ENCODE assay signal across 8 cellular contexts in the genomic region with DNA sequence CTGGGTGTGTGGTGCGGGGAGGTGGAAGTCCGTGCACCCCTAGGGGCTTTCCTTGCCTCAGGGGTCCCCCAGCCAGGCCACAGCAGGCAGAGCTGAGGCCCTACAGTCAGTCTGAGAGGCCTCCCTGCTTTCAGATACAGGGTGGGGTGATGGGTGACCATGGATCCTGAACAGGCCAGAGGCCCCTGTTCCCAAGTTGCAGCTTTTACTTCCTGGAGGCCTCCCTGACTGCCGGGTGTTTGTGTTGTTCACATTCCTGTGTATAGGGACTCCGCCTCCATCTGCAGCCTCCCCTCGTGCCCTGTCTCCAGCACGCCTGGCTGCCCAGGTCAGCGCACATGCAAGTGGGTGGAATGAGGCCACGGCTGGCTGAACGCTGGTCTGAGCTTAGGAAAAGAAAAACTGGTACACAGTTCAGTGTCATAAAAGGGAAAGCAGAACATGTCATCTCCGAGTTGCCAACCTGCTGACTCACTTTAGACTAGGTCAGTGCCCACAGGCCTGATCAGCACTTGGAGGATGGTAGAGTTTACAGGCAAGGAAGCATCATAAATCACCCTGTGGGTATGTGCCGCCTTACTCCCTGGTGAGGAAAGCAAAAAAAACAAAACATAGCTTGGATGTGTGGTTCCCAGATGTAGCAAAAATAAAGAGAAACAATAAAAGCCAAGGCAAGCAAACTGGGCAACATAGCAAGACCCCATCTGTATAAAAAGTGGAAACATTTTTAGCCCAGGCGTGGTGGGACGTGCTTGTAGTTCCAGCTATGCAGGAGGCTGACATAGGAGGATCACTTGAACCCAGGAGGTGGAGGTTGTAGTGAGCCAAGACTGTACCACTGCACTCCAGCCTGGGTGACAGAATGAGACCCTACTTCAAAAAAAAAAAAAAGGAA. TPM values are rescaled to one million over a fixed set of nuclear protein-coding genes. Genes with fewer than 3 reads are reported as not detected.
A peak's percentile ranks its signal among the peaks of the same experiment; 100 is the strongest.
DNase-seq lines count a peak whose midpoint lies in the region; ATAC-seq and TF ChIP-seq lines count a peak whose summit lies in the region.
"Had no signal": no experiment of that assay in that cellular context is flagged by ENCODE, and none has a peak within 500 bp of the region (broad histone marks: within the 10 kb centered on the region; RNA-seq: fewer than 3 reads in every experiment).

No MANE protein-coding gene starts in this region.

- H3K79me2 ChIP-seq in PC-3 (ENCODE audit: low read length): no peaks in the 10 kb centered on the region

- ATAC-seq in GM21825 (IDR thresholded peaks at IDR 0.05; ENCODE audit: unreplicated experiment) (peak; percentile 16), PC-3 (peak; percentile 93), heart left ventricle (peak; percentile 30 to 65 (median 60)), HG02870 (IDR thresholded peaks at IDR 0.05; ENCODE audit: unreplicated experiment) (no peak), HG02970 (IDR thresholded peaks at IDR 0.05; ENCODE audit: low FRiP score, unreplicated experiment) (no peak)
- peak; percentile 78 to 80 for ATAC-seq in stimulated activated naive B cell treated with anti-CD40 and anti-IgM and Interleukin-4, amounts not matched to agents 10 μg/mL and 1 μg/mL and 100 μg/mL, for 72 hours (replicated peaks)

- H3K9me3 ChIP-seq in PC-3 (ENCODE audit: low read length) (no peaks in the 10 kb centered on the region), heart left ventricle (no peaks in the 10 kb centered on the region)

- TF ChIP-seq CTCF in PC-3 (conservative IDR thresholded peaks at IDR 0.05; ENCODE audit: low read depth, low read length) (no peak), heart left ventricle (IDR thresholded peaks at IDR 0.05) (no peak)

- H3K4me3 Mint-ChIP-seq in stimulated activated naive B cell treated with anti-CD40 and anti-IgM and Interleukin-4, amounts not matched to agents 10 μg/mL and 1 μg/mL and 100 μg/mL, for 72 hours: peak overlapping the region; percentile 33 to 43

- TF ChIP-seq POLR2A in heart left ventricle (IDR thresholded peaks at IDR 0.05): no peak

- intact Hi-C loops in PC-3 (cut with micrococcal nuclease) (no loop called here), heart left ventricle (cut with DNase I) (no loop called here)

- POLR2A ChIA-PET in PC-3 (lab: Charles Lee; ENCODE audit: unreplicated experiment): no interaction called here

- H3K4me2 ChIP-seq in PC-3 (ENCODE audit: low read length): peak overlapping the region; percentile 44

- H3K27me3 Mint-ChIP-seq in stimulated activated naive B cell treated with anti-CD40 and anti-IgM and Interleukin-4, amounts not matched to agents 10 μg/mL and 1 μg/mL and 100 μg/mL, for 72 hours: no peaks in the 10 kb centered on the region

- H4K20me1 ChIP-seq in PC-3 (ENCODE audit: low read length): no peaks in the 10 kb centered on the region

- H3K4me3 ChIP-seq in PC-3 (ENCODE audit: low read length) (no peak overlapping the region), heart left ventricle (no peak overlapping the region)

- H3K9ac ChIP-seq in PC-3 (ENCODE audit: low read length): peak overlapping the region; percentile 40

- H3K4me1 ChIP-seq in PC-3 (ENCODE audit: insufficient read depth, low read length) (peaks cover 18% of the 10 kb centered on the region), heart left ventricle (peaks cover 0 to 75% (median 27%) of the 10 kb centered on the region in 12 donors)

- H3K36me3 Mint-ChIP-seq in stimulated activated naive B cell treated with anti-CD40 and anti-IgM and Interleukin-4, amounts not matched to agents 10 μg/mL and 1 μg/mL and 100 μg/mL, for 72 hours: peaks cover 11 to 25% of the 10 kb centered on the region in 2 donors

- DNase-seq in PC-3 (peak; percentile 80), heart left ventricle (peak in 1 of 5 donors; percentile 52), NCI-H2171 (lab: John Stamatoyannopoulos, UW) (no peak)
- peak; percentile 63 for DNase-seq in stimulated activated naive B cell treated with anti-CD40 and anti-IgM and Interleukin-4, amounts not matched to agents 10 μg/mL and 1 μg/mL and 100 μg/mL, for 72 hours

- peaks cover 24 to 46% of the 10 kb centered on the region in 2 donors for H3K4me1 Mint-ChIP-seq in stimulated activated naive B cell treated with anti-CD40 and anti-IgM and Interleukin-4, amounts not matched to agents 10 μg/mL and 1 μg/mL and 100 μg/mL, for 72 hours

- peaks cover 4% of the 10 kb centered on the region for H3F3A ChIP-seq in PC-3 (ENCODE audit: low read length, unreplicated experiment)

- H2AFZ ChIP-seq in PC-3 (ENCODE audit: low read length): no peak overlapping the region

- H3K36me3 ChIP-seq in PC-3 (ENCODE audit: low read depth, low read length) (no peaks in the 10 kb centered on the region; the same call in none of the 2 replicates), heart left ventricle (peaks cover 0 to 81% (median 71%) of the 10 kb centered on the region in 9 donors)

- no peaks in the 10 kb centered on the region for H3K9me3 Mint-ChIP-seq in stimulated activated naive B cell treated with anti-CD40 and anti-IgM and Interleukin-4, amounts not matched to agents 10 μg/mL and 1 μg/mL and 100 μg/mL, for 72 hours

- no peaks in the 10 kb centered on the region for H3K9me2 ChIP-seq in PC-3 (replicated peaks; ENCODE audit: low read length)

- WGBS in heart left ventricle, 4 donors: 63 to 69% (median 66%) methylated on average over 13 of the region's 13 CpGs

- no TSS peak for BruUV-seq in PC-3 (replicated peaks; lab: Mats Ljungman, UMichigan)

- CTCF ChIA-PET in PC-3 (lab: Charles Lee): interaction anchor here (0.5 to 0.9 kb wide), 2 partner anchors 61 to 131 kb away, joined by 3 to 4 read pairs; no protein-coding TSS in a partner anchor

- H3K27ac ChIP-seq in PC-3 (ENCODE audit: low read length) (peak overlapping the region; percentile 83), heart left ventricle (peak overlapping the region; percentile 9 to 90 (median 70))
- H3K27ac ChIP-seq: VCaP had no signal

- no peaks in the 10 kb centered on the region for H3K27me3 ChIP-seq in PC-3 (ENCODE audit: low read length)
- no peaks in the 10 kb centered on the region for H3K27me3 ChIP-seq in heart left ventricle

- peak overlapping the region; percentile 94 for H3K27ac Mint-ChIP-seq in stimulated activated naive B cell treated with anti-CD40 and anti-IgM and Interleukin-4, amounts not matched to agents 10 μg/mL and 1 μg/mL and 100 μg/mL, for 72 hours

RNA-seq across cellular contexts. Expression of a gene that starts 6.2 kb away (rescaled TPM):
- total RNA-seq in PC-3 (2014; rRNA removed): 22.2 and 24.7 TPM in 2 replicates
- 10 to 100 TPM; 32.7 to 76.0 (median 45.1) TPM for total RNA-seq in heart left ventricle
- 10 to 100 TPM; 45.6 to 50.5 TPM for polyA plus RNA-seq in heart left ventricle

RNA-seq across cellular contexts. Expression of a gene that starts 13.0 kb away (rescaled TPM):
- 16.4 and 16.8 TPM in 2 replicates for total RNA-seq in PC-3 (2014; rRNA removed)
- total RNA-seq in heart left ventricle: 10 to 100 TPM; 27.3 to 68.0 (median 45.4) TPM
- polyA plus RNA-seq in heart left ventricle: 10 to 100 TPM; 25.8 to 66.6 TPM

RNA-seq across cellular contexts. Expression of a gene that starts 22.2 kb away (rescaled TPM):
- total RNA-seq in PC-3 (2014; rRNA removed) (46.9 and 48.1 TPM in 2 replicates), heart left ventricle (1 to 10 TPM in 2 of 9 donors, under 1 TPM in 6, not detected in 1; 0.15 to 1.9 (median 0.63) TPM)
- under 1 TPM; 0.30 to 0.33 TPM for polyA plus RNA-seq in heart left ventricle

RNA-seq across cellular contexts. Expression of a gene that starts 52.6 kb away (rescaled TPM):
- total RNA-seq in PC-3 (2014; rRNA removed) (12.6 TPM in 2 replicates), heart left ventricle (10 to 100 TPM in 6 of 9 donors, 1 to 10 TPM in 3; 8.1 to 16.2 (median 11.2) TPM)
- polyA plus RNA-seq in heart left ventricle: 1 to 10 TPM; 9.6 to 9.9 TPM

RNA-seq across cellular contexts. Expression of a gene that starts 52.7 kb away (rescaled TPM):
- total RNA-seq in PC-3 (2014; rRNA removed): 46.4 and 48.1 TPM in 2 replicates
- total RNA-seq in heart left ventricle: 10 to 100 TPM; 21.9 to 34.0 (median 30.7) TPM
- 10 to 100 TPM; 21.0 to 37.4 TPM for polyA plus RNA-seq in heart left ventricle

Comparison
In these comparisons a context has a peak if more than half of its experiments do, and no peak if none do; other contexts are left out.
1. ATAC-seq: peak in GM21825 (single experiment), PC-3 (single experiment), heart left ventricle (4 of 4) and stimulated activated naive B cell treated with anti-CD40 and anti-IgM and Interleukin-4, amounts not matched to agents 10 μg/mL and 1 μg/mL and 100 μg/mL, for 72 hours (2 of 2); none in HG02870 (single experiment) and HG02970 (single experiment).
2. RNA of a gene that starts 22.2 kb away (total RNA-seq): 46.9 to 48.1 TPM in PC-3; 0.15 to 1.9 TPM in heart left ventricle; every median in the first group is over 10 times any median in the second.